21 cellular contexts compared by ENCODE assay signal in the genomic region with DNA sequence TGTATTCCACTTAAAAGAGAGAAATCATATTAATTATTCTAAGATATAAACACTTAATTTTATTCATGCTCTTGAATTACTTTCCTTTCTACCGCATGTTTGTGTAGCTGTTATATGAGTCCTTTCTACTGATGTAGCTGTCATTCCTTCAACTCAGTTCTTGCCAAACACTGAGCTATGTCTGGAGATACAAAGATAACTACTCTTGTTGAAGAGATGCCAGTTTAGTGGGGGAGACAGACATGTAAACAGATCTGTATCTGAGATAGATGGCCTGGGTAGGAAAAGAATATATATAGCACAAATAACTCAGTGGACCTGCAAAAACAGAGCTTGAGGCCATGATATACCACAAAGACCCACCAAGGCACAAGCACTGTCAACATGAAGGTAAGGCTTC.
"Had no signal": no experiment of that assay in that cellular context is flagged by ENCODE, and none has a peak within 500 bp of the region (broad histone marks: within the 10 kb centered on the region; RNA-seq: fewer than 3 reads in every experiment).

No MANE protein-coding gene starts in this region.

- H3K27me3 Mint-ChIP-seq: activated CD8-positive, alpha-beta T cell treated with anti-CD3 and anti-CD28 coated beads for 36 hours; effector memory CD8-positive, alpha-beta T cell; stimulated activated memory B cell treated with anti-CD40 and anti-IgM and Interleukin-4, amounts not matched to agents 10 μg/mL and 1 μg/mL and 100 μg/mL, for 72 hours had no signal

- H3K4me3 Mint-ChIP-seq: activated CD8-positive, alpha-beta T cell treated with anti-CD3 and anti-CD28 coated beads for 36 hours; activated T-cell treated with anti-CD3 and anti-CD28 coated beads, Interleukin-2, amount 50 U/mL, for 4 hours; effector memory CD8-positive, alpha-beta T cell; natural killer cell; stimulated activated memory B cell treated with anti-CD40 and anti-IgM and Interleukin-4, amounts not matched to agents 10 μg/mL and 1 μg/mL and 100 μg/mL, for 72 hours; T-helper 1 cell treated with Interleukin-12 subunit alpha and Interleukin-12 subunit beta and Interleukin-4 antibody, amounts not matched to agents 30 μg/mL and 1 μg/mL, for 36 hours; WTC11 had no signal

- H3K36me3 Mint-ChIP-seq: activated naive CD4-positive, alpha-beta T cell treated with anti-CD3 and anti-CD28 coated beads, Interleukin-2, amount 50 U/mL, for 72 hours; natural killer cell; WTC11 had no signal

- DNase-seq: activated CD4-positive, alpha-beta T cell treated with anti-CD3 and anti-CD28 coated beads for 48 hours; activated CD8-positive, alpha-beta T cell treated with anti-CD3 and anti-CD28 coated beads for 36 hours; activated effector memory CD4-positive, alpha-beta T cell treated with Interleukin-2 at 50 U/mL for 16 hours; activated T-cell treated with anti-CD3 and anti-CD28 coated beads, Interleukin-2, amount 50 U/mL, for 4 hours; cerebellar nuclear complex; dermis blood vessel endothelial cell; effector memory CD8-positive, alpha-beta T cell; mesendoderm; natural killer cell; nucleus accumbens; stimulated activated CD4-positive, alpha-beta T cell treated with anti-CD3 and anti-CD28 coated beads, Interleukin-2, amount 100 ng/mL, for 48 hours; tibial artery; uterus had no signal

- H3K27ac Mint-ChIP-seq: activated CD8-positive, alpha-beta T cell treated with anti-CD3 and anti-CD28 coated beads for 36 hours; activated naive CD4-positive, alpha-beta T cell treated with anti-CD3 and anti-CD28 coated beads, Interleukin-2, amount 50 U/mL, for 72 hours; effector memory CD8-positive, alpha-beta T cell; natural killer cell; stimulated activated memory B cell treated with anti-CD40 and anti-IgM and Interleukin-4, amounts not matched to agents 10 μg/mL and 1 μg/mL and 100 μg/mL, for 72 hours; T-helper 1 cell treated with Interleukin-12 subunit alpha and Interleukin-12 subunit beta and Interleukin-4 antibody, amounts not matched to agents 30 μg/mL and 1 μg/mL, for 36 hours; WTC11 had no signal

- H3K36me3 ChIP-seq: breast epithelium, tibial artery, uterus had no signal

- H3K9me3 Mint-ChIP-seq: activated CD8-positive, alpha-beta T cell treated with anti-CD3 and anti-CD28 coated beads for 36 hours; activated naive CD4-positive, alpha-beta T cell treated with anti-CD3 and anti-CD28 coated beads, Interleukin-2, amount 50 U/mL, for 72 hours; activated T-cell treated with anti-CD3 and anti-CD28 coated beads, Interleukin-2, amount 50 U/mL, for 4 hours; effector memory CD8-positive, alpha-beta T cell; natural killer cell; stimulated activated memory B cell treated with anti-CD40 and anti-IgM and Interleukin-4, amounts not matched to agents 10 μg/mL and 1 μg/mL and 100 μg/mL, for 72 hours; T-helper 1 cell treated with Interleukin-12 subunit alpha and Interleukin-12 subunit beta and Interleukin-4 antibody, amounts not matched to agents 30 μg/mL and 1 μg/mL, for 36 hours; WTC11 had no signal

- H3K4me1 Mint-ChIP-seq: stimulated activated memory B cell treated with anti-CD40 and anti-IgM and Interleukin-4, amounts not matched to agents 10 μg/mL and 1 μg/mL and 100 μg/mL, for 72 hours had no signal

- H3K27me3 ChIP-seq: breast epithelium, tibial artery, uterus had no signal

- H3K4me3 ChIP-seq: breast epithelium, tibial artery, uterus had no signal

- H3K9me3 ChIP-seq: breast epithelium, tibial artery, uterus had no signal

- ATAC-seq: activated CD8-positive, alpha-beta T cell treated with anti-CD3 and anti-CD28 coated beads for 36 hours; activated naive CD4-positive, alpha-beta T cell treated with anti-CD3 and anti-CD28 coated beads, Interleukin-2, amount 50 U/mL, for 72 hours; activated T-cell treated with anti-CD3 and anti-CD28 coated beads, Interleukin-2, amount 50 U/mL, for 4 hours; effector memory CD8-positive, alpha-beta T cell; natural killer cell; stimulated activated memory B cell treated with anti-CD40 and anti-IgM and Interleukin-4, amounts not matched to agents 10 μg/mL and 1 μg/mL and 100 μg/mL, for 72 hours; WTC11 had no signal

- FAIRE-seq: keratinocyte, TTC549 had no signal

- H3K27ac ChIP-seq: breast epithelium, epithelial cell of prostate, tibial artery, uterus had no signal

- H3K4me1 ChIP-seq: breast epithelium, uterus had no signal
